ENCODE assay signal across 21 cellular contexts in the genomic region with DNA sequence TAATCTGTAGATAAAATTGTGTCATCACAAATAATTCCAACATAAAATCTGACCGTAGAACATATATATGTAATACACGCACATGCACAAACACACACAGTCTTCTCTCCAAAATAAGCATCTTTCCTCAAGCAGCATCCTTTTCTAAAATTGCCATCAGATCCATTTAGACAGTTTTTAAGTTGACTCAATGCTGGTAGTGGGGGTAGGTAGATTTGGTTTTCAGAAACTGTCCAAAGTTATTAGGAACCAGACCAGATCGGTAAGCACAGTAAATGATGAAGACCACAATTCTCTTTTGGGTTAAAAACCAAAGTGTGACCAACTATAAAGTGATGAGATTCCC.
DNase-seq lines count a peak whose midpoint lies in the region; ATAC-seq and TF ChIP-seq lines count a peak whose summit lies in the region.
"Had no signal": no experiment of that assay in that cellular context is flagged by ENCODE, and none has a peak within 500 bp of the region (broad histone marks: within the 10 kb centered on the region; RNA-seq: fewer than 3 reads in every experiment).

No MANE protein-coding gene starts in this region.

- H3K36me3 ChIP-seq in Loucy (ENCODE audit: insufficient read depth, low read length): peaks cover 16% of the 10 kb centered on the region

- H3K4me3 ChIP-seq in Loucy (ENCODE audit: low read length, poor library complexity, severe bottlenecking): no peak overlapping the region

- H3K36me3 Mint-ChIP-seq in CD4-positive, alpha-beta T cell (ENCODE audit: low read depth): no peaks in the 10 kb centered on the region
- H3K36me3 Mint-ChIP-seq in brain (peaks cover 34% of the 10 kb centered on the region), neural crest cell (ENCODE audit: low read depth) (peaks cover 12% of the 10 kb centered on the region)
- H3K36me3 Mint-ChIP-seq: activated naive CD8-positive, alpha-beta T cell treated with anti-CD3 and anti-CD28 coated beads, Interleukin-2, amount 10 ng/mL, durations not matched to agents 7 days and 5 days had no signal

- no peaks in the 10 kb centered on the region for H3K9me3 Mint-ChIP-seq in CD4-positive, alpha-beta T cell
- H3K9me3 Mint-ChIP-seq in brain (peaks cover 0 to 2% (median 0%) of the 10 kb centered on the region in 5 experiments), neural crest cell (no peaks in the 10 kb centered on the region)
- H3K9me3 Mint-ChIP-seq: activated B cell treated with CpG ODN at 0.5 μM for 24 hours; activated naive CD8-positive, alpha-beta T cell treated with anti-CD3 and anti-CD28 coated beads, Interleukin-2, amount 10 ng/mL, durations not matched to agents 7 days and 5 days; CD8-positive, alpha-beta T cell; stimulated activated naive CD8-positive, alpha-beta T cell treated with anti-CD3 and anti-CD28 coated beads, Interleukin-15, Interleukin-2, amounts not matched to agents 100 ng/mL and 50 ng/mL, for 24 hours had no signal

- no peak overlapping the region for H3K4me3 Mint-ChIP-seq in CD4-positive, alpha-beta T cell
- peak overlapping the region; percentile 89 to 97 (median 94) for H3K4me3 Mint-ChIP-seq in brain
- peak overlapping the region; percentile 99 for H3K4me3 Mint-ChIP-seq in neural crest cell
- H3K4me3 Mint-ChIP-seq: activated naive CD8-positive, alpha-beta T cell treated with anti-CD3 and anti-CD28 coated beads, Interleukin-2, amount 10 ng/mL, durations not matched to agents 7 days and 5 days had no signal

- intact Hi-C loops in CD4-positive, alpha-beta T cell (cut with DNase I, micrococcal nuclease): loop anchor here (1.0 to 10.0 kb wide), 7 partner anchors 33 to 533 kb away; a partner anchor contains a TSS

- no peak for DNase-seq in CD4-positive, alpha-beta T cell
- DNase-seq in neural crest cell (ENCODE audit: low read depth, low spot score) (no peak), ureter (ENCODE audit: low spot score) (no peak), T-helper 1 cell (no peak)
- no peak for DNase-seq in activated CD8-positive, alpha-beta memory T cell treated with anti-CD3 and anti-CD28 coated beads for 24 hours
- DNase-seq: activated B cell treated with CpG ODN at 0.5 μM for 24 hours; activated CD4-positive, alpha-beta T cell treated with anti-CD3 and anti-CD28 coated beads, Interleukin-2, amount 50 U/mL, for 48 hours; activated effector memory CD4-positive, alpha-beta T cell treated with anti-CD3 and anti-CD28 coated beads, Interleukin-2, amount 50 U/mL, for 16 hours; activated naive CD8-positive, alpha-beta T cell treated with anti-CD3 and anti-CD28 coated beads, Interleukin-2, amount 10 ng/mL, durations not matched to agents 7 days and 5 days; CD8-positive, alpha-beta T cell; heart right ventricle; left colon; sigmoid colon; stimulated activated CD4-positive, alpha-beta T cell treated with anti-CD3 and anti-CD28 coated beads, Interleukin-15, amount 100 ng/mL, for 24 hours; T-helper 9 cell had no signal

- no peak overlapping the region for H3K4me2 ChIP-seq in Loucy (ENCODE audit: low read depth, low read length, poor library complexity, severe bottlenecking)

- H3K4me1 Mint-ChIP-seq in CD4-positive, alpha-beta T cell (ENCODE audit: low read depth): peaks cover 35% of the 10 kb centered on the region
- H3K4me1 Mint-ChIP-seq in brain (peaks cover 73% of the 10 kb centered on the region), neural crest cell (peaks cover 31% of the 10 kb centered on the region)

- TF ChIP-seq CTCF in CD4-positive, alpha-beta T cell (IDR thresholded peaks at IDR 0.05): peak; percentile 47
- TF ChIP-seq CTCF in Loucy (conservative IDR thresholded peaks at IDR 0.05; ENCODE audit: low read length) (no peak), brain (conservative IDR thresholded peaks at IDR 0.05) (peak in 1 of 2 experiments; percentile 43), neural crest cell (conservative IDR thresholded peaks at IDR 0.05) (no peak)

- H3K4me1 ChIP-seq in Loucy (ENCODE audit: insufficient read depth, low read length, poor library complexity, severe bottlenecking): peaks cover 26% of the 10 kb centered on the region
- H3K4me1 ChIP-seq: parathyroid adenoma had no signal

- no peaks in the 10 kb centered on the region for H3F3A ChIP-seq in Loucy (ENCODE audit: low read depth)

- no peak overlapping the region for H3K27ac ChIP-seq in CD4-positive, alpha-beta T cell (ENCODE audit: low read depth, low read length)
- H3K27ac ChIP-seq: HL-60 had no signal

- H4K20me1 ChIP-seq in Loucy (ENCODE audit: insufficient read depth, low read length, poor library complexity, severe bottlenecking): peaks cover 18% of the 10 kb centered on the region

- POLR2A ChIA-PET in CD4-positive, alpha-beta T cell (lab: Charles Lee): interaction anchor here (1.6 kb wide), 1 partner anchor 248 kb away, joined by 5 read pairs; no protein-coding TSS in a partner anchor

- no peak overlapping the region for H3K27ac Mint-ChIP-seq in CD4-positive, alpha-beta T cell
- peak overlapping the region; percentile 3 to 99 (median 97) for H3K27ac Mint-ChIP-seq in brain
- H3K27ac Mint-ChIP-seq in neural crest cell (ENCODE audit: unreplicated experiment): no peak overlapping the region
- H3K27ac Mint-ChIP-seq: activated naive CD8-positive, alpha-beta T cell treated with anti-CD3 and anti-CD28 coated beads, Interleukin-2, amount 10 ng/mL, durations not matched to agents 7 days and 5 days; CD8-positive, alpha-beta T cell; stimulated activated naive CD8-positive, alpha-beta T cell treated with anti-CD3 and anti-CD28 coated beads, Interleukin-15, Interleukin-2, amounts not matched to agents 100 ng/mL and 50 ng/mL, for 24 hours had no signal

- no peak for ATAC-seq in CD4-positive, alpha-beta T cell (ENCODE audit: poor library complexity)
- no peak for ATAC-seq in GM21576 (IDR thresholded peaks at IDR 0.05; ENCODE audit: unreplicated experiment)
- ATAC-seq: left colon had no signal

- no peak overlapping the region for H2AFZ ChIP-seq in Loucy (ENCODE audit: low read length)
- H2AFZ ChIP-seq: parathyroid adenoma had no signal

- peaks cover 12% of the 10 kb centered on the region for H3K27me3 Mint-ChIP-seq in CD4-positive, alpha-beta T cell
- H3K27me3 Mint-ChIP-seq in brain (peaks cover 30% of the 10 kb centered on the region), neural crest cell (ENCODE audit: low read depth) (no peaks in the 10 kb centered on the region)

- no peaks in the 10 kb centered on the region for H3K9me2 ChIP-seq in Loucy (replicated peaks; ENCODE audit: low read depth, low read length)

- H3K9me3 ChIP-seq in CD4-positive, alpha-beta T cell (ENCODE audit: control insufficient read depth, low read length): no peaks in the 10 kb centered on the region
- no peaks in the 10 kb centered on the region for H3K9me3 ChIP-seq in Loucy (ENCODE audit: insufficient read depth, low read depth, low read length)
- H3K9me3 ChIP-seq: heart right ventricle, sigmoid colon had no signal

- peak overlapping the region; percentile 98 for H3K9ac ChIP-seq in Loucy (ENCODE audit: low read depth, low read length, poor library complexity, severe bottlenecking)
- H3K9ac ChIP-seq: parathyroid adenoma had no signal

- CTCF ChIA-PET in CD4-positive, alpha-beta T cell (lab: Charles Lee): interaction anchor here (1.8 to 3.3 kb wide), 2 partner anchors 389 to 533 kb away, joined by 5 to 11 read pairs; no protein-coding TSS in a partner anchor

- H3K27me3 ChIP-seq in CD4-positive, alpha-beta T cell (ENCODE audit: control insufficient read depth, insufficient read depth, low read length): peaks cover 18% of the 10 kb centered on the region
- no peaks in the 10 kb centered on the region for H3K27me3 ChIP-seq in Loucy (ENCODE audit: insufficient read depth, low read length, poor library complexity, severe bottlenecking)
- H3K27me3 ChIP-seq: heart right ventricle, sigmoid colon had no signal

- H3K79me2 ChIP-seq in Loucy (ENCODE audit: insufficient read depth, low read length): peaks cover 38% of the 10 kb centered on the region
- H3K79me2 ChIP-seq: parathyroid adenoma had no signal

Comparison
In these comparisons a context has a peak if more than half of its experiments do, and no peak if none do; other contexts are left out.
1. H3K27ac Mint-ChIP-seq: peak in brain (5 of 5); none in CD4-positive, alpha-beta T cell (single experiment) and neural crest cell (single experiment).